In the genomic region with DNA sequence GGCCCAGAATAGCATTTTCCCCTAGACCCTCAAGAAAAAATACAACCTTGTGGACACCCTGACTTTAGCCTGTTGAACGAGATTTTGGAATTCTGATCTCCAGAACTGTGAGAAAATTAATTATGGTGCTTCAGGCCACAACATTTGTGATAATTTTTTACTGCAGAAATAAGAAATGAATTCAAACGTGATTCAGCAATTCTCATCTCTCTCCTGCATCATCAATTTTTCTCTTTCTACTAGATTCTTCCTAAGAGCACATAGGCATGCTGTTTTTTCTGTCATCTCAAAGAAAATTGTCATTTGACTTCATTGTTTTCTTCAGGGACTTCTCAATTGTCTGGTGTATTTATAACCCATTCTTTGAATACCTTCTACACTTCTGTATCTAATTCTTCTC, we compare ENCODE assay signal across 16 cellular contexts. TPM values are rescaled to one million over a fixed set of nuclear protein-coding genes. Genes with fewer than 3 reads are reported as not detected.
A peak's percentile ranks its signal among the peaks of the same experiment; 100 is the strongest.
DNase-seq lines count a peak whose midpoint lies in the region; TF ChIP-seq lines count a peak whose summit lies in the region.
"Had no signal": no experiment of that assay in that cellular context is flagged by ENCODE, and none has a peak within 500 bp of the region (broad histone marks: within the 10 kb centered on the region; RNA-seq: fewer than 3 reads in every experiment).

No MANE protein-coding gene starts in this region.

- H3F3A ChIP-seq in PC-9 (ENCODE audit: insufficient read depth, low read depth) = peaks cover 24% of the 10 kb centered on the region

- TF ChIP-seq POLR2A in thyroid gland (IDR thresholded peaks at IDR 0.05) = no peak

- intact Hi-C loops in PC-9 (cut with micrococcal nuclease; ENCODE audit: unreplicated experiment) (loop anchor here (10.0 kb wide), 2 partner anchors 372 to 422 kb away; no protein-coding TSS in a partner anchor), thyroid gland (cut with DNase I) (no loop called here)

- H3K9me3 ChIP-seq in PC-9 (ENCODE audit: insufficient read depth, low read depth) (peaks cover 3% of the 10 kb centered on the region; the same call in 1 of the 2 replicates), thyroid gland (no peaks in the 10 kb centered on the region)
- H3K9me3 ChIP-seq: BLaER1 treated with 17β-estradiol and CSF1 and Interleukin-3, amounts not matched to agents 10 nM and 100 nM; Caco-2 had no signal

- no peaks in the 10 kb centered on the region; the same call in 1 of the 2 replicates for H3K9me2 ChIP-seq in PC-9 (ENCODE audit: insufficient read depth)

- H4K20me1 ChIP-seq in PC-9 (ENCODE audit: insufficient read depth) = no peaks in the 10 kb centered on the region
- H4K20me1 ChIP-seq: BLaER1 treated with 17β-estradiol and CSF1 and Interleukin-3, amounts not matched to agents 10 nM and 100 nM had no signal

- no peaks in the 10 kb centered on the region for H3K27me3 Mint-ChIP-seq in type B pancreatic cell
- H3K27me3 Mint-ChIP-seq: B cell; CD4-positive, alpha-beta T cell had no signal

- H3K4me1 ChIP-seq in PC-9 (replicated peaks; ENCODE audit: insufficient read depth) = peaks cover 69% of the 10 kb centered on the region
- peaks cover 7 to 36% of the 10 kb centered on the region in 2 donors for H3K4me1 ChIP-seq in thyroid gland

- TF ChIP-seq CTCF in 22Rv1 (IDR thresholded peaks at IDR 0.05) (no peak), PC-9 (conservative IDR thresholded peaks at IDR 0.05) (no peak), type B pancreatic cell (conservative IDR thresholded peaks at IDR 0.05) (no peak), thyroid gland (IDR thresholded peaks at IDR 0.05) (no peak)

- H3K4me1 Mint-ChIP-seq in type B pancreatic cell (ENCODE audit: unreplicated experiment) = no peaks in the 10 kb centered on the region
- H3K4me1 Mint-ChIP-seq: B cell had no signal

- no peaks in the 10 kb centered on the region for H3K36me3 Mint-ChIP-seq in type B pancreatic cell
- H3K36me3 Mint-ChIP-seq: CD8-positive, alpha-beta T cell had no signal

- peak overlapping the region; percentile 73 for H3K4me2 ChIP-seq in PC-9
- H3K4me2 ChIP-seq: BLaER1 treated with 17β-estradiol and CSF1 and Interleukin-3, amounts not matched to agents 10 nM and 100 nM had no signal

- no TSS peak for BruUV-seq in PC-9 (replicated peaks; lab: Mats Ljungman, UMichigan)

- peak overlapping the region; percentile 3 for H3K4me3 Mint-ChIP-seq in type B pancreatic cell
- H3K4me3 Mint-ChIP-seq: B cell; CD4-positive, alpha-beta T cell; CD8-positive, alpha-beta T cell had no signal

- H3K36me3 ChIP-seq in PC-9 (ENCODE audit: low read depth) (peaks cover 5% of the 10 kb centered on the region; the same call in 1 of the 2 replicates), thyroid gland (no peaks in the 10 kb centered on the region)
- H3K36me3 ChIP-seq: BLaER1 treated with 17β-estradiol and CSF1 and Interleukin-3, amounts not matched to agents 10 nM and 100 nM had no signal

- no peaks in the 10 kb centered on the region for H3K9me3 Mint-ChIP-seq in type B pancreatic cell
- H3K9me3 Mint-ChIP-seq: CD4-positive, alpha-beta T cell; CD8-positive, alpha-beta T cell had no signal

- H3K4me3 ChIP-seq in PC-9 = peak overlapping the region; percentile 44; the same call in 1 of the 2 replicates
- no peak overlapping the region for H3K4me3 ChIP-seq in thyroid gland (replicated peaks in 1 of 3)
- H3K4me3 ChIP-seq: BLaER1 treated with 17β-estradiol and CSF1 and Interleukin-3, amounts not matched to agents 10 nM and 100 nM had no signal

- no peak for DNase-seq in PC-9
- DNase-seq in type B pancreatic cell (ENCODE audit: extremely low spot score, unreplicated experiment) = no peak
- DNase-seq in SW 1271 (lab: John Stamatoyannopoulos, UW) = no peak
- DNase-seq in thyroid gland = no peak
- DNase-seq: 8988T; AML-193; Caco-2; Calu3; CD4-positive, alpha-beta T cell; CD8-positive, alpha-beta T cell; DMS79 treated with DMSO at 0.1 percent for 48 hours; GF-D8 had no signal

- H2AFZ ChIP-seq in PC-9 = no peak overlapping the region

- CTCF ChIA-PET in PC-9 (lab: Charles Lee) = no interaction called here

- H3K27me3 ChIP-seq in PC-9 (ENCODE audit: insufficient read depth, low read depth) = no peaks in the 10 kb centered on the region
- H3K27me3 ChIP-seq in thyroid gland = no peaks in the 10 kb centered on the region
- H3K27me3 ChIP-seq: BLaER1 treated with 17β-estradiol and CSF1 and Interleukin-3, amounts not matched to agents 10 nM and 100 nM had no signal

- POLR2A ChIA-PET in PC-9 (lab: Charles Lee; ENCODE audit: unreplicated experiment) = no interaction called here

- H3K27ac ChIP-seq in 22Rv1 (peak overlapping the region; percentile 66; the same call in 1 of the 2 replicates), PC-9 (peak overlapping the region; percentile 100), thyroid gland (peak overlapping the region in 1 of 3 donors; percentile 25)
- H3K27ac ChIP-seq: BLaER1 treated with 17β-estradiol and CSF1 and Interleukin-3, amounts not matched to agents 10 nM and 100 nM; C4-2B had no signal

- H3K27ac Mint-ChIP-seq in type B pancreatic cell = peak overlapping the region; percentile 80
- H3K27ac Mint-ChIP-seq: B cell; CD4-positive, alpha-beta T cell; CD8-positive, alpha-beta T cell had no signal

- WGBS in thyroid gland, 2 donors = 74 to 79% methylated on average over 2 of the region's 2 CpGs

- H3K79me2 ChIP-seq in PC-9 (ENCODE audit: low read depth) = peaks cover 65% of the 10 kb centered on the region

RNA-seq across cellular contexts. Expression of gene AKR1C2, which starts 8.9 kb away (rescaled TPM):
- 1,997 and 2,032 TPM in 2 replicates for total RNA-seq in PC-9 (2021)
- total RNA-seq in type B pancreatic cell (ENCODE audit: low replicate concordance) = 87.5 and 289 TPM in 2 replicates
- 10 to 100 TPM; 48.2 to 59.9 (median 53.9) TPM for total RNA-seq in thyroid gland
- total RNA-seq: B cell; CD8-positive, alpha-beta T cell had no signal

RNA-seq across cellular contexts. Expression of gene AKR1C1, which starts 49.4 kb away (rescaled TPM):
- total RNA-seq in PC-9 (2021) = 1,253 and 1,313 TPM in 2 replicates
- 14.5 and 18.6 TPM in 2 replicates for total RNA-seq in type B pancreatic cell (ENCODE audit: low replicate concordance)
- total RNA-seq in thyroid gland = 100 to 1,000 TPM in 3 of 4 donors, 10 to 100 TPM in 1; 73.8 to 132 (median 121) TPM
- total RNA-seq: B cell had no signal
